1 cellular context compared by ENCODE assay signal in the genomic region with DNA sequence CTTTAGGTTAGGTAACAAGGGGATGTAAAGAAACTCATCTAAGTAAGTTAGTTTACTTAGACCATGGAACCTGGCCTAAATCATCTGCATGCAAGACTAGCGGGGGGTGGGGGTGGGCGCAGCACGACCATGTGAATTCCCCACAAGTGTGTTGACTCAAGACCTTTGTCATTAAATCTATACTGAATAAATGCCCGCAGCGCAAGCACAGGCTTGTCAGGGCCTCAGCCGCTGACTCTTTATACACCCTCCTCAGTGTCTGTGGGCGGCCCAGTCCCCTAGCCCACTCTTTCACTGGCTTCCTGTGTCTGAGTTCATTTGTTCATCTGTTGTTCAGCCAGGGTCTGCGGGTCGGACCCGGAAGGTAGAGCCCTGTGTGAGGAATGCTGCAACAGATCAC.
TF ChIP-seq lines count a peak whose summit lies in the region.

No MANE protein-coding gene starts in this region.

TF ChIP-seq in K562, 482 proteins besides CTCF, POLR2A, EP300 and RAD21:
- TF ChIP-seq FOXA3 (CRISPR knock-in tag; conservative IDR thresholded peaks at IDR 0.05 in 1 of 2, IDR thresholded peaks at IDR 0.05 in 1 of 2) (peak; percentile 72 to 86), MEF2A (IDR thresholded peaks at IDR 0.05; ENCODE audit: control insufficient read depth, low read depth, low read length) (no peak), CBX3 (IDR thresholded peaks at IDR 0.05; ENCODE audit: borderline replicate concordance in 1 of 2, low read length in 2 of 2) (peak in 1 of 2 experiments; percentile 70; a peak in 2 of 3 replicates), SETDB1 (IDR thresholded peaks at IDR 0.05; ENCODE audit: low read length) (no peak)
- TF ChIP-seq, protein P1, sequence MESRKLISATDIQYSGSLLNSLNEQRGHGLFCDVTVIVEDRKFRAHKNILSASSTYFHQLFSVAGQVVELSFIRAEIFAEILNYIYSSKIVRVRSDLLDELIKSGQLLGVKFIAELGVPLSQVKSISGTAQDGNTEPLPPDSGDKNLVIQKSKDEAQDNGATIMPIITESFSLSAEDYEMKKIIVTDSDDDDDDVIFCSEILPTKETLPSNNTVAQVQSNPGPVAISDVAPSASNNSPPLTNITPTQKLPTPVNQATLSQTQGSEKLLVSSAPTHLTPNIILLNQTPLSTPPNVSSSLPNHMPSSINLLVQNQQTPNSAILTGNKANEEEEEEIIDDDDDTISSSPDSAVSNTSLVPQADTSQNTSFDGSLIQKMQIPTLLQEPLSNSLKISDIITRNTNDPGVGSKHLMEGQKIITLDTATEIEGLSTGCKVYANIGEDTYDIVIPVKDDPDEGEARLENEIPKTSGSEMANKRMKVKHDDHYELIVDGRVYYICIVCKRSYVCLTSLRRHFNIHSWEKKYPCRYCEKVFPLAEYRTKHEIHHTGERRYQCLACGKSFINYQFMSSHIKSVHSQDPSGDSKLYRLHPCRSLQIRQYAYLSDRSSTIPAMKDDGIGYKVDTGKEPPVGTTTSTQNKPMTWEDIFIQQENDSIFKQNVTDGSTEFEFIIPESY (CRISPR knock-in tag; IDR thresholded peaks at IDR 0.05): peak; percentile 82
